In genomic region chr6:125750692-125751333, GRCh38 we compare ENCODE assay signal across 1 cellular context.
TF ChIP-seq lines count a peak whose summit lies in the region.

No MANE protein-coding gene starts in this region.

TF ChIP-seq in K562, 482 proteins besides CTCF, POLR2A, EP300 and RAD21 (continued from another document):
- no peak for TF ChIP-seq DEAF1 (CRISPR knock-in tag; IDR thresholded peaks at IDR 0.05)
- TF ChIP-seq AFF1 (IDR thresholded peaks at IDR 0.05; ENCODE audit: low read depth in 1 of 2, partially characterized antibody in 2 of 2), result no peak
- no peak for TF ChIP-seq SLC30A9 (CRISPR knock-in tag; IDR thresholded peaks at IDR 0.05)
- TF ChIP-seq GTF3C2 (IDR thresholded peaks at IDR 0.05; ENCODE audit: borderline replicate concordance, extremely low read depth, insufficient read length), result no peak
- no peak for TF ChIP-seq ZNF76 (CRISPR knock-in tag; IDR thresholded peaks at IDR 0.05; ENCODE audit: borderline replicate concordance)
- no peak for TF ChIP-seq ELF4 (CRISPR knock-in tag; IDR thresholded peaks at IDR 0.05)
- TF ChIP-seq EZH2 (IDR thresholded peaks at IDR 0.05; ENCODE audit: borderline replicate concordance, low read depth, low read length), result peak; percentile 4; the same call in 1 of the 2 replicates
- TF ChIP-seq CBX8 (IDR thresholded peaks at IDR 0.05; ENCODE audit: borderline replicate concordance, extremely low read depth, low read depth, low read length, poor library complexity, severe bottlenecking), result peak; percentile 96
- TF ChIP-seq, protein P1, sequence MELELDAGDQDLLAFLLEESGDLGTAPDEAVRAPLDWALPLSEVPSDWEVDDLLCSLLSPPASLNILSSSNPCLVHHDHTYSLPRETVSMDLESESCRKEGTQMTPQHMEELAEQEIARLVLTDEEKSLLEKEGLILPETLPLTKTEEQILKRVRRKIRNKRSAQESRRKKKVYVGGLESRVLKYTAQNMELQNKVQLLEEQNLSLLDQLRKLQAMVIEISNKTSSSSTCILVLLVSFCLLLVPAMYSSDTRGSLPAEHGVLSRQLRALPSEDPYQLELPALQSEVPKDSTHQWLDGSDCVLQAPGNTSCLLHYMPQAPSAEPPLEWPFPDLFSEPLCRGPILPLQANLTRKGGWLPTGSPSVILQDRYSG (tag; conservative IDR thresholded peaks at IDR 0.05; ENCODE audit: low read depth), result no peak
- no peak for TF ChIP-seq ZBTB34 (CRISPR knock-in tag; IDR thresholded peaks at IDR 0.05)
- TF ChIP-seq SOX6 (IDR thresholded peaks at IDR 0.05), result no peak
- TF ChIP-seq KHSRP (IDR thresholded peaks at IDR 0.05), result no peak
- TF ChIP-seq SMAD2 (IDR thresholded peaks at IDR 0.05; ENCODE audit: low read depth, low read length), result no peak
- TF ChIP-seq SAFB (IDR thresholded peaks at IDR 0.05; ENCODE audit: borderline replicate concordance, low read depth, low read length), result no peak
- peak; percentile 96 for TF ChIP-seq CBX2 (IDR thresholded peaks at IDR 0.05; ENCODE audit: insufficient read depth, low read length, poor library complexity, severe bottlenecking)
- no peak for TF ChIP-seq TEAD2 (tag; IDR thresholded peaks at IDR 0.05)
- no peak for TF ChIP-seq TCFL5 (CRISPR knock-in tag; conservative IDR thresholded peaks at IDR 0.05)
